Comparison of ENCODE assay signal across 16 cellular contexts in the genomic region with DNA sequence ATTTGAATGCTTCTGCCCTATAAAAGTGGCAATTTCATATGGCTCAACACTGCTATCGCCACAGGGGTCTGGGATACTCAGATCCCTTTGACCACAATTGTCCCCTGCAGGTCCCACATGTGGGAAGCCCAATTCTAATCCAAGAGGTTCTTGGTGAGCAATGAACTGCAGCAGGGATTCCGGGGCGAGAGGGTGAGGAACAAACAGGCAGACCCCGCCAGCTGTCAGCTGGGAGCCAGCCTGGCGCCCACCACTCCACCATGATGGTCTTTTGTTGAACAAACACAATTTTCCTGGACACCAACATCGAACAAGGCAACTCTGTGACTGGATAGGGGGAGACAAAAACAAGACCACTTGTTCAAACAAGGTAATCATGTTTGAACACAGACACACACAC.
A peak's percentile ranks its signal among the peaks of the same experiment; 100 is the strongest.
DNase-seq lines count a peak whose midpoint lies in the region; ATAC-seq, FAIRE-seq and TF ChIP-seq lines count a peak whose summit lies in the region.
"Had no signal": no experiment of that assay in that cellular context is flagged by ENCODE, and none has a peak within 500 bp of the region (broad histone marks: within the 10 kb centered on the region; RNA-seq: fewer than 3 reads in every experiment).

No MANE protein-coding gene starts in this region.

- H3K36me3 ChIP-seq in heart right ventricle (no peaks in the 10 kb centered on the region), body of pancreas (replicated peaks in 1 of 2; ENCODE audit: insufficient read depth in 1 of 2, low read depth in 2 of 2) (no peaks in the 10 kb centered on the region), psoas muscle (ENCODE audit: insufficient read depth in 1 of 2, low read depth in 1 of 2) (no peaks in the 10 kb centered on the region)

- no peak for TF ChIP-seq POLR2A in body of pancreas (IDR thresholded peaks at IDR 0.05)

- TF ChIP-seq CTCF in heart right ventricle (IDR thresholded peaks at IDR 0.05) (no peak), body of pancreas (IDR thresholded peaks at IDR 0.05) (no peak), psoas muscle (IDR thresholded peaks at IDR 0.05) (no peak)

- intact Hi-C loops in left cardiac atrium (cut with DNase I), result no loop called here
- intact Hi-C loops in heart right ventricle (cut with DNase I), result no loop called here
- intact Hi-C loops in body of pancreas (cut with DNase I), result no loop called here
- intact Hi-C loops in psoas muscle (cut with DNase I), result no loop called here

- peak overlapping the region in 3 of 10 donors; percentile 46 to 74 (median 60) for H3K27ac ChIP-seq in heart right ventricle
- H3K27ac ChIP-seq in body of pancreas, result peak overlapping the region; percentile 30 to 84 (median 80)
- peak overlapping the region; percentile 93 for H3K27ac ChIP-seq in psoas muscle
- H3K27ac ChIP-seq: A549 had no signal

- in situ Hi-C loops in G401 (cut with HindIII; ENCODE audit: low sequenced_read_pairs), result no loop called here

- WGBS in heart right ventricle, 2 donors, result 96% methylated on average over 6 of the region's 6 CpGs
- 90 to 92% methylated on average over 6 of the region's 6 CpGs for WGBS in body of pancreas, 2 donors
- WGBS in psoas muscle, 3 donors, result 93 to 96% (median 94%) methylated on average over 6 of the region's 6 CpGs

- ATAC-seq in left cardiac atrium (no peak), heart right ventricle (no peak), body of pancreas (no peak), psoas muscle (no peak)
- ATAC-seq: A549, HepG2 had no signal

- H3K4me1 ChIP-seq in heart right ventricle (peaks cover 3 to 47% (median 29%) of the 10 kb centered on the region in 9 donors), body of pancreas (peaks cover 35% of the 10 kb centered on the region), psoas muscle (peaks cover 44% of the 10 kb centered on the region)
- H3K4me1 ChIP-seq: A549, Caco-2 had no signal

- DNase-seq in left cardiac atrium (peak; percentile 9), heart right ventricle (no peak), body of pancreas (no peak), psoas muscle (no peak), frontal cortex (ENCODE audit: low spot score in 2 of 2) (no peak), G401 (ENCODE audit: low spot score) (no peak)
- no peak for DNase-seq in activated T-cell treated with anti-CD3 and anti-CD28 coated beads, Interleukin-2, amount 50 U/mL, for 48 hours
- DNase-seq in stimulated activated CD4-positive, alpha-beta T cell treated with anti-CD3 and anti-CD28 coated beads, Interleukin-2, amount 100 ng/mL, for 48 hours, result no peak
- DNase-seq: AML-193, Caco-2, NCI-H1417, NCI-H2081 treated with DMSO at 0.1 percent for 48 hours, NCI-H82, SIG-M5 had no signal

- FAIRE-seq in frontal cortex (lab: Jason Lieb, UNC), result no peak
- FAIRE-seq: A549, HepG2 had no signal

- H3K27me3 ChIP-seq in heart right ventricle, result peaks cover 0 to 2% (median 0%) of the 10 kb centered on the region in 7 donors
- no peaks in the 10 kb centered on the region for H3K27me3 ChIP-seq in body of pancreas
- no peaks in the 10 kb centered on the region for H3K27me3 ChIP-seq in psoas muscle (ENCODE audit: insufficient read depth in 3 of 3, low read length in 2 of 3)

- H3K4me3 ChIP-seq in heart right ventricle (no peak overlapping the region), body of pancreas (no peak overlapping the region), psoas muscle (no peak overlapping the region)
- H3K4me3 ChIP-seq: A549 had no signal

- peaks cover 0 to 9% (median 0%) of the 10 kb centered on the region in 11 donors for H3K9me3 ChIP-seq in heart right ventricle
- no peaks in the 10 kb centered on the region for H3K9me3 ChIP-seq in body of pancreas
- H3K9me3 ChIP-seq in psoas muscle, result no peaks in the 10 kb centered on the region
- H3K9me3 ChIP-seq: A549, Caco-2 had no signal
